In genomic region chr22:30245181-30245984, GRCh38 we compare ENCODE assay signal across 1 cellular context.
TF ChIP-seq lines count a peak whose summit lies in the region.

No MANE protein-coding gene starts in this region.

TF ChIP-seq in K562, 482 proteins besides CTCF, POLR2A, EP300 and RAD21:
- TF ChIP-seq HNRNPH1 (optimal IDR thresholded peaks at IDR 0.05; ENCODE audit: low read depth, low read length): no peak
- no peak for TF ChIP-seq NR2C2 (CRISPR knock-in tag; IDR thresholded peaks at IDR 0.05)
- TF ChIP-seq NR2C2 (tag; IDR thresholded peaks at IDR 0.05): peak; percentile 45; the same call in 1 of the 2 replicates
